8 cellular contexts compared by ENCODE assay signal in genomic region chr7:322111-322671, GRCh38. TPM values are rescaled to one million over a fixed set of nuclear protein-coding genes. Genes with fewer than 3 reads are reported as not detected.
DNase-seq lines count a peak whose midpoint lies in the region; ATAC-seq lines count a peak whose summit lies in the region.

No MANE protein-coding gene starts in this region.

- H3K9me3 ChIP-seq in effector memory CD4-positive, alpha-beta T cell (ENCODE audit: control insufficient read depth, low read length), result no peaks in the 10 kb centered on the region
- peaks cover 4 to 6% of the 10 kb centered on the region in 2 donors for H3K9me3 ChIP-seq in muscle layer of duodenum (ENCODE audit: control insufficient read depth in 1 of 2, low read length in 2 of 2)

- peak; percentile 63 for ATAC-seq in GM18511 (IDR thresholded peaks at IDR 0.05; ENCODE audit: unreplicated experiment)
- peak; percentile 96 for ATAC-seq in activated CD8-positive, alpha-beta T cell treated with anti-CD3 and anti-CD28 coated beads, Interleukin-2, amount 10 ng/mL, durations not matched to agents 7 days and 5 days

- peaks cover 9% of the 10 kb centered on the region for H3K27me3 Mint-ChIP-seq in activated CD8-positive, alpha-beta T cell treated with anti-CD3 and anti-CD28 coated beads, Interleukin-2, amount 10 ng/mL, durations not matched to agents 7 days and 5 days (ENCODE audit: low read depth)

- no peak overlapping the region for H3K4me3 ChIP-seq in effector memory CD4-positive, alpha-beta T cell (ENCODE audit: insufficient read depth, low read depth, low read length, poor library complexity, severe bottlenecking)
- no peak overlapping the region for H3K4me3 ChIP-seq in muscle layer of duodenum (ENCODE audit: low read depth in 1 of 2, low read length in 2 of 2)

- no peaks in the 10 kb centered on the region for H3K4me1 ChIP-seq in effector memory CD4-positive, alpha-beta T cell (ENCODE audit: control insufficient read depth, insufficient read depth, low read length, poor library complexity, severe bottlenecking)
- peaks cover 0 to 5% of the 10 kb centered on the region in 2 donors for H3K4me1 ChIP-seq in muscle layer of duodenum (ENCODE audit: control insufficient read depth in 1 of 2, insufficient read depth in 2 of 2, low read length in 2 of 2)

- DNase-seq in AG20443 (ENCODE audit: low spot score) (peak; percentile 96), NCI-H1930 (lab: John Stamatoyannopoulos, UW) (peak; percentile 28 to 51), NCI-H510A (lab: John Stamatoyannopoulos, UW) (no peak)
- peak; percentile 84 for DNase-seq in activated CD8-positive, alpha-beta T cell treated with anti-CD3 and anti-CD28 coated beads, Interleukin-2, amount 10 ng/mL, durations not matched to agents 7 days and 5 days
- DNase-seq in effector memory CD4-positive, alpha-beta T cell, result peak; percentile 66 to 76 (median 70)
- DNase-seq in stimulated activated CD8-positive, alpha-beta memory T cell treated with anti-CD3 and anti-CD28 coated beads, Interleukin-4, amount 100 ng/mL, for 4 hours (ENCODE audit: low read depth in 2 of 2, low spot score in 1 of 2), result peak; percentile 57 to 75

- H3K36me3 Mint-ChIP-seq in activated CD8-positive, alpha-beta T cell treated with anti-CD3 and anti-CD28 coated beads, Interleukin-2, amount 10 ng/mL, durations not matched to agents 7 days and 5 days (ENCODE audit: low read depth), result no peaks in the 10 kb centered on the region

- H3K36me3 ChIP-seq in effector memory CD4-positive, alpha-beta T cell (ENCODE audit: control insufficient read depth, insufficient read depth, low read length), result no peaks in the 10 kb centered on the region
- no peaks in the 10 kb centered on the region for H3K36me3 ChIP-seq in muscle layer of duodenum (ENCODE audit: control insufficient read depth in 1 of 2, insufficient read depth in 2 of 2, low read length in 2 of 2)

- no peaks in the 10 kb centered on the region for H3K27me3 ChIP-seq in effector memory CD4-positive, alpha-beta T cell (replicated peaks; ENCODE audit: control insufficient read depth, insufficient read depth, low read length, poor library complexity, severe bottlenecking)
- peaks cover 3% of the 10 kb centered on the region for H3K27me3 ChIP-seq in muscle layer of duodenum (ENCODE audit: low read depth, low read length)

- H3K27ac Mint-ChIP-seq in activated CD8-positive, alpha-beta T cell treated with anti-CD3 and anti-CD28 coated beads, Interleukin-2, amount 10 ng/mL, durations not matched to agents 7 days and 5 days, result no peak overlapping the region

- H3K4me1 Mint-ChIP-seq in activated CD8-positive, alpha-beta T cell treated with anti-CD3 and anti-CD28 coated beads, Interleukin-2, amount 10 ng/mL, durations not matched to agents 7 days and 5 days (ENCODE audit: low read depth), result no peaks in the 10 kb centered on the region

- POLR2A ChIA-PET in activated CD8-positive, alpha-beta T cell treated with anti-CD3 and anti-CD28 coated beads, Interleukin-2, amount 10 ng/mL, durations not matched to agents 7 days and 5 days (lab: Charles Lee), result no interaction called here

- H3K4me3 Mint-ChIP-seq in activated CD8-positive, alpha-beta T cell treated with anti-CD3 and anti-CD28 coated beads, Interleukin-2, amount 10 ng/mL, durations not matched to agents 7 days and 5 days, result no peak overlapping the region

- H3K9me3 Mint-ChIP-seq in activated CD8-positive, alpha-beta T cell treated with anti-CD3 and anti-CD28 coated beads, Interleukin-2, amount 10 ng/mL, durations not matched to agents 7 days and 5 days (ENCODE audit: insufficient read depth), result no peaks in the 10 kb centered on the region

- CTCF ChIA-PET in activated CD8-positive, alpha-beta T cell treated with anti-CD3 and anti-CD28 coated beads, Interleukin-2, amount 10 ng/mL, durations not matched to agents 7 days and 5 days (lab: Charles Lee), result interaction anchor here (0.5 to 1.6 kb wide), 9 partner anchors 8 to 454 kb away, joined by 3 to 6 read pairs (median 3); no protein-coding TSS in a partner anchor

- H3K27ac ChIP-seq in effector memory CD4-positive, alpha-beta T cell (ENCODE audit: insufficient read depth, low read length, poor library complexity, severe bottlenecking), result no peak overlapping the region
- peak overlapping the region; percentile 74 for H3K27ac ChIP-seq in muscle layer of duodenum (ENCODE audit: low read length)

RNA-seq across cellular contexts. Expression of gene FOXL3, which starts 32.2 kb away (rescaled TPM):
- not detected for total RNA-seq in activated CD8-positive, alpha-beta T cell treated with anti-CD3 and anti-CD28 coated beads, Interleukin-2, amount 10 ng/mL, durations not matched to agents 7 days and 5 days
